In genomic region chr19:45637890-45638667, GRCh38 we compare ENCODE assay signal across 8 cellular contexts. TPM values are rescaled to one million over a fixed set of nuclear protein-coding genes. Genes with fewer than 3 reads are reported as not detected.
DNase-seq lines count a peak whose midpoint lies in the region; ATAC-seq and TF ChIP-seq lines count a peak whose summit lies in the region.

No MANE protein-coding gene starts in this region.

- TF ChIP-seq CTCF in fibroblast of lung (conservative IDR thresholded peaks at IDR 0.05 in 1 of 2, IDR thresholded peaks at IDR 0.05 in 1 of 2; ENCODE audit: low read depth in 1 of 2, low read length in 2 of 2): no peak
- TF ChIP-seq CTCF in sigmoid colon (IDR thresholded peaks at IDR 0.05): no peak
- TF ChIP-seq CTCF in GM13977 (IDR thresholded peaks at IDR 0.05; ENCODE audit: extremely low read depth, insufficient read depth, missing control alignments): no peak

- H3K9me3 ChIP-seq in SJSA1 (replicated peaks): no peaks in the 10 kb centered on the region
- H3K9me3 ChIP-seq in fibroblast of lung (ENCODE audit: control insufficient read depth, insufficient read depth, low read depth, low read length): no peaks in the 10 kb centered on the region
- H3K9me3 ChIP-seq in sigmoid colon: no peaks in the 10 kb centered on the region

- no peak for TF ChIP-seq POLR2A in sigmoid colon (IDR thresholded peaks at IDR 0.05)

- DNase-seq in SJSA1 (ENCODE audit: low read depth in 1 of 2, low spot score in 2 of 2) (peak; percentile 43 to 71), fibroblast of lung (ENCODE audit: low read depth in 2 of 2) (peak; percentile 47 to 65), sigmoid colon (no peak), GM13977 (ENCODE audit: low spot score) (no peak)

- no peak for TF ChIP-seq EP300 in sigmoid colon (IDR thresholded peaks at IDR 0.05)

- H3K4me1 ChIP-seq in SJSA1 (replicated peaks) (peaks cover 40% of the 10 kb centered on the region), fibroblast of lung (ENCODE audit: control insufficient read depth, extremely low read depth, insufficient read depth, low read length) (peaks cover 14% of the 10 kb centered on the region), sigmoid colon (peaks cover 0 to 40% (median 28%) of the 10 kb centered on the region in 4 donors)

- H4K20me1 ChIP-seq in fibroblast of lung (ENCODE audit: control insufficient read depth, extremely low read depth, insufficient read depth, low read length): no peaks in the 10 kb centered on the region

- intact Hi-C loops in sigmoid colon (cut with DNase I): no loop called here

- 45 to 76% methylated on average over 19 of the region's 19 CpGs for WGBS in sigmoid colon, 2 donors

- in situ Hi-C loops in GM13977 (cut with MboI; ENCODE audit: low pct_unique_long_range_greater_than_20kb, low sequenced_read_pairs, unreplicated experiment): no loop called here

- peak overlapping the region; percentile 67 for H2AFZ ChIP-seq in fibroblast of lung (ENCODE audit: low read length)

- peak overlapping the region; percentile 94 for H3K4me2 ChIP-seq in fibroblast of lung (ENCODE audit: extremely low read depth, insufficient read depth, low read length)

- ATAC-seq in HG03159 (IDR thresholded peaks at IDR 0.05; ENCODE audit: unreplicated experiment) (no peak), GM19452 (IDR thresholded peaks at IDR 0.05; ENCODE audit: unreplicated experiment) (no peak), HG03460 (IDR thresholded peaks at IDR 0.05; ENCODE audit: unreplicated experiment) (no peak)

- peaks cover 4% of the 10 kb centered on the region for H3K79me2 ChIP-seq in fibroblast of lung (ENCODE audit: control insufficient read depth, insufficient read depth, low read length)

- H3K4me3 ChIP-seq in GM08714 (ENCODE audit: low read length) (peak overlapping the region; percentile 73; the same call in 1 of the 2 replicates), SJSA1 (peak overlapping the region; percentile 56), fibroblast of lung (replicated peaks in 1 of 4; ENCODE audit: control extremely low read depth in 1 of 4, insufficient read depth in 1 of 4, low read depth in 3 of 4, low read length in 4 of 4) (peak overlapping the region; percentile 76 to 84 (median 82)), sigmoid colon (peak overlapping the region in 3 of 4 donors; percentile 55 to 71 (median 57))

- H3K36me3 ChIP-seq in SJSA1 (peaks cover 13% of the 10 kb centered on the region), fibroblast of lung (ENCODE audit: control insufficient read depth, insufficient read depth, low read length) (no peaks in the 10 kb centered on the region), sigmoid colon (no peaks in the 10 kb centered on the region)

- peak overlapping the region; percentile 16 for H3K9ac ChIP-seq in fibroblast of lung (ENCODE audit: insufficient read depth, low read length)

- no peaks in the 10 kb centered on the region for H3K27me3 ChIP-seq in SJSA1 (replicated peaks)
- H3K27me3 ChIP-seq in fibroblast of lung (ENCODE audit: control insufficient read depth, insufficient read depth, low read length): no peaks in the 10 kb centered on the region
- peaks cover 0 to under 1% (median 0%) of the 10 kb centered on the region in 3 donors for H3K27me3 ChIP-seq in sigmoid colon

- H3K27ac ChIP-seq in SJSA1: peak overlapping the region; percentile 58
- peak overlapping the region; percentile 26 for H3K27ac ChIP-seq in fibroblast of lung (ENCODE audit: insufficient read depth, low read length)
- peak overlapping the region in 1 of 4 donors; percentile 30 for H3K27ac ChIP-seq in sigmoid colon

RNA-seq across cellular contexts. Expression of gene EML2, which starts 1.1 kb away (rescaled TPM):
- 33.6 and 45.4 TPM in 2 replicates for total RNA-seq in SJSA1 (2014; rRNA removed; shearing (Covaris generic))
- 34.7 and 69.9 TPM in 2 replicates for total RNA-seq in fibroblast of lung
- 11.0 and 11.2 TPM in 2 replicates for polyA plus RNA-seq in fibroblast of lung
- polyA plus RNA-seq in fibroblast of lung (2012): 20.1 and 23.8 TPM in 2 replicates
- 46.3 and 99.1 TPM in 2 replicates for polyA minus RNA-seq in fibroblast of lung (ENCODE audit: low replicate concordance)
- 10 to 100 TPM; 10.4 to 34.6 (median 14.7) TPM for total RNA-seq in sigmoid colon
- 10 to 100 TPM; 40.2 to 75.6 (median 40.5) TPM for polyA plus RNA-seq in sigmoid colon

RNA-seq across cellular contexts. Expression of gene GIPR, which starts 29.9 kb away (rescaled TPM):
- total RNA-seq in SJSA1 (2014; rRNA removed; shearing (Covaris generic)): 0.72 and 2.1 TPM in 2 replicates
- total RNA-seq in fibroblast of lung (not detected in 2 replicates), sigmoid colon (not detected)
- polyA plus RNA-seq in fibroblast of lung (0.05 and 0.25 TPM in 2 replicates), sigmoid colon (10 to 100 TPM in 1 of 3 donors, 1 to 10 TPM in 1, under 1 TPM in 1; 0.69 to 11.8 (median 3.6) TPM)
- polyA plus RNA-seq in fibroblast of lung (2012): 0.05 and 0.15 TPM in 2 replicates
- not detected in 2 replicates for polyA minus RNA-seq in fibroblast of lung (ENCODE audit: low replicate concordance)

RNA-seq across cellular contexts. Expression of gene GPR4, which starts 36.1 kb away (rescaled TPM):
- total RNA-seq in SJSA1 (2014; rRNA removed; shearing (Covaris generic)): not detected in 2 replicates
- total RNA-seq in fibroblast of lung: under 0.01 TPM in 1 of 2 replicates, not detected in the other
- polyA plus RNA-seq in fibroblast of lung: 0.47 and 0.58 TPM in 2 replicates
- polyA plus RNA-seq in fibroblast of lung (2012): 0.39 and 0.56 TPM in 2 replicates
- 0.78 TPM in 1 of 2 replicates, not detected in the other for polyA minus RNA-seq in fibroblast of lung (ENCODE audit: low replicate concordance)
- total RNA-seq in sigmoid colon: 1 to 10 TPM in 1 of 4 donors, under 1 TPM in 3; 0.55 to 1.9 (median 0.85) TPM
- 1 to 10 TPM in 2 of 3 donors, under 1 TPM in 1; 0.46 to 1.8 (median 1.8) TPM for polyA plus RNA-seq in sigmoid colon

RNA-seq across cellular contexts. Expression of gene OPA3, which starts 53.5 kb away (rescaled TPM):
- total RNA-seq in SJSA1 (2014; rRNA removed; shearing (Covaris generic)): 10.7 and 18.2 TPM in 2 replicates
- total RNA-seq in fibroblast of lung (3.1 and 3.8 TPM in 2 replicates), sigmoid colon (1 to 10 TPM; 5.4 to 9.9 (median 8.1) TPM)
- polyA plus RNA-seq in fibroblast of lung (8.3 and 11.3 TPM in 2 replicates), sigmoid colon (10 to 100 TPM in 1 of 3 donors, 1 to 10 TPM in 2; 3.0 to 11.3 (median 4.4) TPM)
- polyA plus RNA-seq in fibroblast of lung (2012): 6.9 and 8.6 TPM in 2 replicates
- polyA minus RNA-seq in fibroblast of lung (ENCODE audit: low replicate concordance): 13.6 and 30.8 TPM in 2 replicates

RNA-seq across cellular contexts. Expression of gene SNRPD2, which starts 53.7 kb away (rescaled TPM):
- 331 and 402 TPM in 2 replicates for total RNA-seq in SJSA1 (2014; rRNA removed; shearing (Covaris generic))
- total RNA-seq in fibroblast of lung (361 and 362 TPM in 2 replicates), sigmoid colon (100 to 1,000 TPM; 145 to 261 (median 242) TPM)
- polyA plus RNA-seq in fibroblast of lung (440 and 635 TPM in 2 replicates), sigmoid colon (100 to 1,000 TPM; 271 to 423 (median 382) TPM)
- 700 and 741 TPM in 2 replicates for polyA plus RNA-seq in fibroblast of lung (2012)
- polyA minus RNA-seq in fibroblast of lung (ENCODE audit: low replicate concordance): 180 and 223 TPM in 2 replicates

Comparison
In these comparisons a context has a peak if more than half of its experiments do, and no peak if none do; other contexts are left out.
1. DNase-seq: peak in SJSA1 (2 of 2) and fibroblast of lung (2 of 2); none in sigmoid colon (single experiment) and GM13977 (single experiment).
2. Peak in every context shown above with its lines, with median percentiles within 50 percentile points of each other: H3K4me3 ChIP-seq.